ENCODE assay signal across 1 cellular context in the genomic region with DNA sequence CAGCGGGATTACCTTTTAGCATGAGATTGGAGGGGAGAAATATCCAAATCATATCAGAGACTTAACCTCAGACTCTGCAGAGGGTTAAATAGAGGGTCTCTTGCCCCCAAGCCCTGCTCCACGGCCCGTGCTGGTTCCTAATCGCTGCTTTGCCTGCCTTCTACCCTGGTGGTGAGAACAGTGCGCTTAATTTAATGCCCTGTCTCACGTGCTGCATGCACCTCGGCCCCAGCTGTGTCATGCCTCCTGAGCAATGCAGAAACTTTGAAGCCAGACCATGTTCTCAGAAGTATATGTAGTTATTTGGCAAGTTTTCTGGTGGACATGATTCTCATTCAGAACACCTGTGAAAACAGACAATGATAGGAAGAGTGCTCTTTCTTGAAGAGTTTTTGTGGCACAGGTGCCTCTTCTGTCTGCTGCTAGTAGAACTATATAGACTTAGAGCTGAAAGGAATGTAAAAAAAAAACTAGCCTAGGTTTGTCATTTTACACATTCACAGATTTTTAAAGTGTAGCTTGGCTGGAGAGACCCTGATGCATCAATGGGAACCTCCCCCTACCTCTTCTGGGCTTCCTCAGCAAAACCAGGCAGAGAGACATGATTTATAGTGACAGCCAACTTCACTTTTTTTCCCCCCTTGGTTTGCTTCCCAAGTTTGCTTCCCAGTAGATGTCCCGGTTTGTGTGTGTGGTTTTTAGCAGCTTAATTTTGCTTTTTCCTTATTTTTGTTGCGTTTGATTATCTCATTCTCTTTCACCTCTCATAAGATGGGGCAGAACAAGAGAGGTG.
TF ChIP-seq lines count a peak whose summit lies in the region.

No MANE protein-coding gene starts in this region.

TF ChIP-seq in SK-N-SH treated with all-trans-retinoic acid at 6 μM for 48 hours, 23 proteins besides CTCF, POLR2A, EP300 and RAD21 (continued from another document):
- TF ChIP-seq, protein P1, sequence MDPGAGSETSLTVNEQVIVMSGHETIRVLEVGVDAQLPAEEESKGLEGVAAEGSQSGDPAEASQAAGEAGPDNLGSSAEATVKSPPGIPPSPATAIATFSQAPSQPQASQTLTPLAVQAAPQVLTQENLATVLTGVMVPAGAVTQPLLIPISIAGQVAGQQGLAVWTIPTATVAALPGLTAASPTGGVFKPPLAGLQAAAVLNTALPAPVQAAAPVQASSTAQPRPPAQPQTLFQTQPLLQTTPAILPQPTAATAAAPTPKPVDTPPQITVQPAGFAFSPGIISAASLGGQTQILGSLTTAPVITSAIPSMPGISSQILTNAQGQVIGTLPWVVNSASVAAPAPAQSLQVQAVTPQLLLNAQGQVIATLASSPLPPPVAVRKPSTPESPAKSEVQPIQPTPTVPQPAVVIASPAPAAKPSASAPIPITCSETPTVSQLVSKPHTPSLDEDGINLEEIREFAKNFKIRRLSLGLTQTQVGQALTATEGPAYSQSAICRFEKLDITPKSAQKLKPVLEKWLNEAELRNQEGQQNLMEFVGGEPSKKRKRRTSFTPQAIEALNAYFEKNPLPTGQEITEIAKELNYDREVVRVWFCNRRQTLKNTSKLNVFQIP (CRISPR knock-in tag; IDR thresholded peaks at IDR 0.05; ENCODE audit: borderline replicate concordance, low read depth): no peak
- TF ChIP-seq RARB (CRISPR knock-in tag; IDR thresholded peaks at IDR 0.05): no peak
- TF ChIP-seq OSR1 (CRISPR knock-in tag; IDR thresholded peaks at IDR 0.05): no peak
- no peak for TF ChIP-seq ZNF565 (CRISPR knock-in tag; conservative IDR thresholded peaks at IDR 0.05; ENCODE audit: low read depth)
- no peak for TF ChIP-seq GLIS3 (CRISPR knock-in tag; IDR thresholded peaks at IDR 0.05)
- TF ChIP-seq ZFP3 (CRISPR knock-in tag; IDR thresholded peaks at IDR 0.05): no peak
- TF ChIP-seq SNAI2 (CRISPR knock-in tag; IDR thresholded peaks at IDR 0.05): no peak
- TF ChIP-seq ZC3H10 (CRISPR knock-in tag; IDR thresholded peaks at IDR 0.05): no peak
- no peak for TF ChIP-seq CSDC2 (CRISPR knock-in tag; IDR thresholded peaks at IDR 0.05)
- TF ChIP-seq ISL1 (CRISPR knock-in tag; IDR thresholded peaks at IDR 0.05): no peak
- no peak for TF ChIP-seq TCF4 (CRISPR knock-in tag; IDR thresholded peaks at IDR 0.05; ENCODE audit: borderline replicate concordance)
